Comparison of ENCODE assay signal across 1 cellular context in the genomic region with DNA sequence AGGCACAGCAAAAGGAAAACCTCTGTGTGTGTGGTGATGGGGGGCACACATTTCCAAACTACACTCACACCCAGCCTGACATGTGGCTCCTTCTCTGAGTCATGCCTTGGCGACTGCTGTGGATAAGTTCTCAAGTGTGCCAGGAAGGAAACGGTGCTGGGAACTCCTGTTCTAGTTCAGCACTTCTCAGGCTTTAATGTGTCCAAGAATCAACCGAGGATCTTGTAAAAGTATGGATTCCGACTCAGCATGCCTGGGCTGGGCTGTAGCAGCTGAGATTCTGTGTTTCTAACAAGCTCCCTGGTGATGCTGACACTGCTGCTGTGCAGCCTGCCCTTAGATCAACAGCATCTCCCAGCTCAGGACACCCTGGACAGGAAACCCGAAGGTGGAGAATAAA.
TF ChIP-seq lines count a peak whose summit lies in the region.

No MANE protein-coding gene starts in this region.

TF ChIP-seq in H1, 55 proteins besides CTCF, POLR2A, EP300 and RAD21 (continued from another document):
- TF ChIP-seq, protein P1, sequence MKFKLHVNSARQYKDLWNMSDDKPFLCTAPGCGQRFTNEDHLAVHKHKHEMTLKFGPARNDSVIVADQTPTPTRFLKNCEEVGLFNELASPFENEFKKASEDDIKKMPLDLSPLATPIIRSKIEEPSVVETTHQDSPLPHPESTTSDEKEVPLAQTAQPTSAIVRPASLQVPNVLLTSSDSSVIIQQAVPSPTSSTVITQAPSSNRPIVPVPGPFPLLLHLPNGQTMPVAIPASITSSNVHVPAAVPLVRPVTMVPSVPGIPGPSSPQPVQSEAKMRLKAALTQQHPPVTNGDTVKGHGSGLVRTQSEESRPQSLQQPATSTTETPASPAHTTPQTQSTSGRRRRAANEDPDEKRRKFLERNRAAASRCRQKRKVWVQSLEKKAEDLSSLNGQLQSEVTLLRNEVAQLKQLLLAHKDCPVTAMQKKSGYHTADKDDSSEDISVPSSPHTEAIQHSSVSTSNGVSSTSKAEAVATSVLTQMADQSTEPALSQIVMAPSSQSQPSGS (IDR thresholded peaks at IDR 0.05; ENCODE audit: low read length) = no peak
- no peak for TF ChIP-seq RFX5 (IDR thresholded peaks at IDR 0.05; ENCODE audit: borderline replicate concordance, low read depth, low read length)
- no peak for TF ChIP-seq GABPA (IDR thresholded peaks at IDR 0.05; ENCODE audit: borderline replicate concordance, insufficient read depth, low read length)
